ENCODE assay signal across 1 cellular context in genomic region chr14:24299255-24300191, GRCh38.
TF ChIP-seq lines count a peak whose summit lies in the region.

Gene DHRS1, minus strand, starts transcription at chr14:24299780. Its CDS starts 674 bp downstream, at chr14:24299106.
Gene NOP9, plus strand, starts transcription at chr14:24299850. Its CDS starts 105 bp downstream, at chr14:24299955.

TF ChIP-seq in HepG2, 621 proteins besides CTCF, POLR2A, EP300 and RAD21 (continued from another document and continues in another):
- TF ChIP-seq PBX2 (CRISPR knock-in tag; IDR thresholded peaks at IDR 0.05) (peak; percentile 14; the same call in 1 of the 2 replicates), MIER2 (CRISPR knock-in tag; IDR thresholded peaks at IDR 0.05) (peak; percentile 86), ZMYM3 (CRISPR knock-in tag; IDR thresholded peaks at IDR 0.05) (peak; percentile 80; the same call in 1 of the 2 replicates), ZNF329 (CRISPR knock-in tag; IDR thresholded peaks at IDR 0.05; ENCODE audit: low read depth) (peak; percentile 82; the same call in 1 of the 2 replicates), MAZ (IDR thresholded peaks at IDR 0.05; ENCODE audit: borderline replicate concordance, low read depth, low read length) (peak; percentile 99), MAZ (CRISPR knock-in tag; IDR thresholded peaks at IDR 0.05; ENCODE audit: low read depth) (peak; percentile 95), ZNF781 (CRISPR knock-in tag; IDR thresholded peaks at IDR 0.05; ENCODE audit: borderline replicate concordance, not compliant biosample characterization) (peak; percentile 99), ZSCAN25 (CRISPR knock-in tag; IDR thresholded peaks at IDR 0.05) (peak; percentile 86), ZFP36 (IDR thresholded peaks at IDR 0.05; ENCODE audit: borderline replicate concordance, low read depth, low read length, partially characterized antibody) (no peak), SRF (IDR thresholded peaks at IDR 0.05; ENCODE audit: low read depth, low read length) (peak; percentile 94), ZNF761 (CRISPR knock-in tag; conservative IDR thresholded peaks at IDR 0.05) (peak; percentile 97), DRAP1 (CRISPR knock-in tag; IDR thresholded peaks at IDR 0.05) (peak; percentile 92), ZNF24 (IDR thresholded peaks at IDR 0.05) (no peak), SOX5 (CRISPR knock-in tag; IDR thresholded peaks at IDR 0.05; ENCODE audit: borderline replicate concordance) (peak; percentile 72), SMAD9 (CRISPR knock-in tag; IDR thresholded peaks at IDR 0.05) (peak; percentile 81; the same call in 1 of the 2 replicates), ZFX (CRISPR knock-in tag; IDR thresholded peaks at IDR 0.05; ENCODE audit: low read depth) (peak; percentile 99), SCMH1 (CRISPR knock-in tag; IDR thresholded peaks at IDR 0.05; ENCODE audit: borderline replicate concordance) (no peak), TBL1XR1 (IDR thresholded peaks at IDR 0.05; ENCODE audit: borderline replicate concordance, low read length, partially characterized antibody) (peak; percentile 12), MNT (IDR thresholded peaks at IDR 0.05) (peak; percentile 86), HIVEP1 (CRISPR knock-in tag; IDR thresholded peaks at IDR 0.05) (peak; percentile 96), SP5 (CRISPR knock-in tag; IDR thresholded peaks at IDR 0.05; ENCODE audit: borderline replicate concordance, low read depth) (peak; percentile 95), ZNF710 (CRISPR knock-in tag; IDR thresholded peaks at IDR 0.05; ENCODE audit: borderline replicate concordance) (peak; percentile 28; the same call in 1 of the 2 replicates), SP4 (CRISPR knock-in tag; IDR thresholded peaks at IDR 0.05) (peak; percentile 99), ETS1 (CRISPR knock-in tag; IDR thresholded peaks at IDR 0.05) (peak; percentile 97), ZNF256 (CRISPR knock-in tag; conservative IDR thresholded peaks at IDR 0.05) (peak; percentile 94), RARG (CRISPR knock-in tag; IDR thresholded peaks at IDR 0.05; ENCODE audit: low read depth) (0 out of 2 replicates have a peak, but pooled peaks have one; percentile 86), ZNF121 (CRISPR knock-in tag; IDR thresholded peaks at IDR 0.05) (0 out of 2 replicates have a peak, but pooled peaks have one; percentile 24), ZNF367 (CRISPR knock-in tag; IDR thresholded peaks at IDR 0.05; ENCODE audit: borderline replicate concordance) (peak; percentile 4; the same call in 1 of the 2 replicates), CREBL2 (CRISPR knock-in tag; IDR thresholded peaks at IDR 0.05; ENCODE audit: borderline replicate concordance) (peak; percentile 98), BCL6 (CRISPR knock-in tag; IDR thresholded peaks at IDR 0.05) (peak; percentile 61), DMAP1 (CRISPR knock-in tag; IDR thresholded peaks at IDR 0.05) (peak; percentile 95), ZFP36L1 (CRISPR knock-in tag; IDR thresholded peaks at IDR 0.05) (peak; percentile 97), RXRB (CRISPR knock-in tag; IDR thresholded peaks at IDR 0.05; ENCODE audit: borderline replicate concordance) (peak; percentile 84), ZNF335 (CRISPR knock-in tag; IDR thresholded peaks at IDR 0.05) (peak; percentile 93), ZNF777 (CRISPR knock-in tag; IDR thresholded peaks at IDR 0.05) (peak; percentile 93), EHMT2 (IDR thresholded peaks at IDR 0.05; ENCODE audit: borderline replicate concordance, low read depth, low read length) (no peak), ZHX1 (CRISPR knock-in tag; IDR thresholded peaks at IDR 0.05; ENCODE audit: low read depth) (peak; percentile 97), RERE (CRISPR knock-in tag; IDR thresholded peaks at IDR 0.05; ENCODE audit: low read depth) (peak; percentile 14; the same call in 1 of the 2 replicates), TCF7 (IDR thresholded peaks at IDR 0.05; ENCODE audit: low read depth) (0 out of 2 replicates have a peak, but pooled peaks have one; percentile 7), E2F2 (CRISPR knock-in tag; IDR thresholded peaks at IDR 0.05; ENCODE audit: borderline replicate concordance) (peak; percentile 89), TFDP1 (CRISPR knock-in tag; IDR thresholded peaks at IDR 0.05; ENCODE audit: borderline replicate concordance) (peak; percentile 91; the same call in 1 of the 2 replicates), ELF4 (CRISPR knock-in tag; IDR thresholded peaks at IDR 0.05; ENCODE audit: borderline replicate concordance) (peak; percentile 91; the same call in 1 of the 2 replicates), ZNF841 (CRISPR knock-in tag; IDR thresholded peaks at IDR 0.05; ENCODE audit: borderline replicate concordance) (no peak)
